Comparison of ENCODE assay signal across 9 cellular contexts in the genomic region with DNA sequence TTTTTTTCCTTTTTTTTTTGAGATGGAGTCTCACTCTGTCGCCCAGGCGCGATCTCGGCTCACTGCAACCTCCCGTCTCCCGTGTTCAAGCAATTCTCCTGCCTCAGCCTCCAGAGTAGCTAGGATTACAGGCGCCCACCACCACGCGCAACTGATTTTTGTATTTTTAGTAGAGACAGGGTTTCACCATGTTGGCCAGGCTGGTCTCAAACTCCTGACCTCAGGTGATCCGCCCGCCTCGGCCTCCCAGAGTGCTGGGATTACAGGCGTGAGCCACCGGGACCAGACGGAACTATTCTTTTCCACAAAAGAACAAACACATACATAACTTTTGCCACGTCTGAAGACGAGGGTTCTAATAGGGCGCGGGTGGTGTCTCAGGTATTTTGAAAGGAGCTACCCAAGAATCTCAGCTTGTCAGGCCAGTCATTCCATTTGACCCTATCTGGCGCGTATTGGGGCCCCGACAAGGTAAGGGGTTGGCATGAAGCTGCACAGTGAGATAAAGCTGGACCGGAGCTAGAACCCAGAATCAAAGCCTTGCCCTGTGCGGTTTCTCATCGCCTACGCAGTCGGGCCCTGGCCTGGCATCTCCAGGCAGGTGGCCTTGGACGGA. TPM values are rescaled to one million over a fixed set of nuclear protein-coding genes. Genes with fewer than 3 reads are reported as not detected.
DNase-seq lines count a peak whose midpoint lies in the region; ATAC-seq, FAIRE-seq and TF ChIP-seq lines count a peak whose summit lies in the region.
"Not testable (repeated sequence)": the region's sequence is repeated elsewhere in the genome, so short reads cannot be mapped to it uniquely, and the experiment has no call there.
"Had no signal": no experiment of that assay in that cellular context is flagged by ENCODE, and none has a peak within 500 bp of the region (broad histone marks: within the 10 kb centered on the region; RNA-seq: fewer than 3 reads in every experiment).

No MANE protein-coding gene starts in this region.

- H3K36me3 Mint-ChIP-seq in CD8-positive, alpha-beta T cell: peaks cover 35% of the 10 kb centered on the region
- peaks cover 21% of the 10 kb centered on the region for H3K36me3 Mint-ChIP-seq in activated naive CD8-positive, alpha-beta T cell treated with anti-CD3 and anti-CD28 coated beads for 36 hours
- H3K36me3 Mint-ChIP-seq in endothelial cell (ENCODE audit: low read depth, unreplicated experiment): peaks cover 25% of the 10 kb centered on the region

- TF ChIP-seq POLR2A in Peyer's patch (IDR thresholded peaks at IDR 0.05); testis (IDR thresholded peaks at IDR 0.05): not testable (repeated sequence)

- not testable (repeated sequence) for H3K9me3 Mint-ChIP-seq in CD8-positive, alpha-beta T cell; activated naive CD8-positive, alpha-beta T cell treated with anti-CD3 and anti-CD28 coated beads for 36 hours; endothelial cell (ENCODE audit: unreplicated experiment)

- POLR2A ChIA-PET in CD8-positive, alpha-beta T cell (lab: Charles Lee): interaction anchor here (1.2 to 5.0 kb wide), 7 partner anchors 9 to 272 kb away, joined by 4 to 30 read pairs (median 6); a partner anchor contains a TSS

- not testable (repeated sequence) for TF ChIP-seq CTCF in CD8-positive, alpha-beta T cell (IDR thresholded peaks at IDR 0.05); HFF-Myc (IDR thresholded peaks at IDR 0.05; ENCODE audit: low read depth, low read length, missing control alignments); Peyer's patch (IDR thresholded peaks at IDR 0.05); endothelial cell (IDR thresholded peaks at IDR 0.05; ENCODE audit: unreplicated experiment); keratinocyte (optimal IDR thresholded peaks at IDR 0.05 in 1 of 3, IDR thresholded peaks at IDR 0.05 in 1 of 3, conservative IDR thresholded peaks at IDR 0.05 in 1 of 3; ENCODE audit: extremely low read depth in 1 of 3, insufficient read depth in 2 of 3, low read length in 3 of 3); testis (IDR thresholded peaks at IDR 0.05)

- H3K36me3 ChIP-seq in CD8-positive, alpha-beta T cell (ENCODE audit: insufficient read depth, low read length): peaks cover 19% of the 10 kb centered on the region
- H3K36me3 ChIP-seq in Peyer's patch: peaks cover 0 to 29% (median 0%) of the 10 kb centered on the region in 3 donors
- H3K36me3 ChIP-seq in keratinocyte (ENCODE audit: control insufficient read depth in 2 of 2, extremely low read depth in 1 of 2, insufficient read depth in 2 of 2, low read length in 2 of 2): peaks cover 11 to 12% of the 10 kb centered on the region in 2 experiments
- H3K36me3 ChIP-seq in neuronal stem cell (replicated peaks in 1 of 2; ENCODE audit: control insufficient read depth in 2 of 2, insufficient read depth in 2 of 2, low read length in 2 of 2): peaks cover 14 to 27% of the 10 kb centered on the region in 2 donors
- not testable (repeated sequence) for H3K36me3 ChIP-seq in testis (ENCODE audit: low read depth, missing control alignments)

- peak overlapping the region; percentile 89 for H4K8ac ChIP-seq in neuronal stem cell (ENCODE audit: low read depth, low read length)

- H3K27ac Mint-ChIP-seq in CD8-positive, alpha-beta T cell: peak overlapping the region; percentile 98
- peak overlapping the region; percentile 86 for H3K27ac Mint-ChIP-seq in activated naive CD8-positive, alpha-beta T cell treated with anti-CD3 and anti-CD28 coated beads for 36 hours
- H3K27ac Mint-ChIP-seq in endothelial cell (ENCODE audit: unreplicated experiment): peak overlapping the region; percentile 96

- not testable (repeated sequence) for H3K9me3 ChIP-seq in CD8-positive, alpha-beta T cell (ENCODE audit: low read length); Peyer's patch; keratinocyte (ENCODE audit: control insufficient read depth, low read depth, low read length); neuronal stem cell (replicated peaks in 1 of 2; ENCODE audit: control insufficient read depth in 2 of 2, insufficient read depth in 1 of 2, low read depth in 1 of 2, low read length in 2 of 2); testis

- H3K23ac ChIP-seq in neuronal stem cell (ENCODE audit: low read depth, low read length, poor library complexity): peak overlapping the region; percentile 94

- not testable (repeated sequence) for H3K79me1 ChIP-seq in neuronal stem cell (ENCODE audit: low read depth, low read length)

- H2AK5ac ChIP-seq in neuronal stem cell (ENCODE audit: low read depth, low read length): peak overlapping the region; percentile 97

- DNase-seq in CD8-positive, alpha-beta T cell; HFF-Myc (ENCODE audit: extremely low read depth, low read depth); Peyer's patch; activated naive CD8-positive, alpha-beta T cell treated with anti-CD3 and anti-CD28 coated beads for 36 hours; endothelial cell (ENCODE audit: low spot score); keratinocyte (ENCODE audit: low read depth, low spot score); neuronal stem cell (ENCODE audit: low spot score); testis: not testable (repeated sequence)

- intact Hi-C loops in CD8-positive, alpha-beta T cell (cut with DNase I, micrococcal nuclease): loop anchor here (1.0 to 5.0 kb wide), 5 partner anchors 76 to 1079 kb away; a partner anchor contains a TSS
- intact Hi-C loops in testis (cut with DNase I; ENCODE audit: low total_unique reads): not testable (repeated sequence)

- H3K79me2 ChIP-seq in keratinocyte (ENCODE audit: control insufficient read depth, insufficient read depth, low read length): peaks cover 12% of the 10 kb centered on the region

- H3K4me3 Mint-ChIP-seq in CD8-positive, alpha-beta T cell: peak overlapping the region; percentile 95
- peak overlapping the region; percentile 88 for H3K4me3 Mint-ChIP-seq in activated naive CD8-positive, alpha-beta T cell treated with anti-CD3 and anti-CD28 coated beads for 36 hours
- peak overlapping the region; percentile 92 for H3K4me3 Mint-ChIP-seq in endothelial cell (ENCODE audit: unreplicated experiment)

- H3K4me2 ChIP-seq in keratinocyte (ENCODE audit: control insufficient read depth, extremely low read depth, insufficient read depth, low read depth, low read length) (peak overlapping the region; percentile 96), neuronal stem cell (ENCODE audit: insufficient read depth, low read length, poor library complexity, severe bottlenecking) (peak overlapping the region; percentile 87)

- H3K27me3 Mint-ChIP-seq in CD8-positive, alpha-beta T cell (ENCODE audit: low read depth); activated naive CD8-positive, alpha-beta T cell treated with anti-CD3 and anti-CD28 coated beads for 36 hours; endothelial cell (ENCODE audit: unreplicated experiment): not testable (repeated sequence)

- peak overlapping the region; percentile 18 for H4K91ac ChIP-seq in neuronal stem cell (ENCODE audit: low read depth, low read length, poor library complexity)

- H3K14ac ChIP-seq in neuronal stem cell (ENCODE audit: low read length): peak overlapping the region; percentile 59

- H3K18ac ChIP-seq in neuronal stem cell (ENCODE audit: low read length): peak overlapping the region; percentile 93

- dilution Hi-C loops in keratinocyte (cut with MboI; ENCODE audit: extremely low pct_ligation_motif_present, low sequenced_read_pairs): not testable (repeated sequence)

- H3K9ac ChIP-seq in keratinocyte (ENCODE audit: control insufficient read depth, extremely low read depth, insufficient read depth, low read length) (peak overlapping the region; percentile 95), neuronal stem cell (ENCODE audit: low read depth, low read length, poor library complexity) (peak overlapping the region; percentile 89)

- peak overlapping the region; percentile 93 for H2BK5ac ChIP-seq in neuronal stem cell (ENCODE audit: low read length)

- CTCF ChIA-PET in CD8-positive, alpha-beta T cell (lab: Charles Lee): interaction anchor here (0.6 to 3.1 kb wide), 9 partner anchors 9 to 230 kb away, joined by 3 to 18 read pairs (median 4); a partner anchor contains a TSS

- H3K4ac ChIP-seq in neuronal stem cell (ENCODE audit: low read length): peak overlapping the region; percentile 58

- H2AFZ ChIP-seq in keratinocyte (ENCODE audit: control insufficient read depth, low read length): peak overlapping the region; percentile 96
- H2AFZ ChIP-seq in neuronal stem cell (ENCODE audit: low read length): peak overlapping the region; percentile 98

- not testable (repeated sequence) for H2BK120ac ChIP-seq in neuronal stem cell (ENCODE audit: low read depth, low read length)

- not testable (repeated sequence) for H4K20me1 ChIP-seq in keratinocyte (ENCODE audit: control insufficient read depth, extremely low read depth, insufficient read depth, low read length)

- FAIRE-seq in keratinocyte (lab: Jason Lieb, UNC): not testable (repeated sequence)

- H3K9me1 ChIP-seq in keratinocyte (ENCODE audit: control insufficient read depth, extremely low read depth, insufficient read depth, low read length): not testable (repeated sequence)

- H3K4me3 ChIP-seq in CD8-positive, alpha-beta T cell (ENCODE audit: low read depth, low read length): peak overlapping the region; percentile 88
- peak overlapping the region; percentile 66 for H3K4me3 ChIP-seq in HFF-Myc (replicated peaks; ENCODE audit: low read depth, low read length)
- H3K4me3 ChIP-seq in Peyer's patch: peak overlapping the region; percentile 60 to 84 (median 75)
- peak overlapping the region; percentile 86 to 96 (median 93) for H3K4me3 ChIP-seq in keratinocyte (ENCODE audit: control insufficient read depth in 2 of 3, extremely low read depth in 1 of 3, insufficient read depth in 2 of 3, low read depth in 1 of 3, low read length in 3 of 3)
- peak overlapping the region; percentile 93 to 96 for H3K4me3 ChIP-seq in neuronal stem cell (ENCODE audit: low read length in 2 of 2)
- peak overlapping the region; percentile 72 to 76 for H3K4me3 ChIP-seq in testis

- not testable (repeated sequence) for H3K27me3 ChIP-seq in CD8-positive, alpha-beta T cell (ENCODE audit: insufficient read depth, low read length); Peyer's patch; keratinocyte (ENCODE audit: control insufficient read depth, extremely low read depth, insufficient read depth, low read length); neuronal stem cell (ENCODE audit: control insufficient read depth in 3 of 3, insufficient read depth in 3 of 3, low read depth in 1 of 3, low read length in 3 of 3); testis

- H2BK15ac ChIP-seq in neuronal stem cell (ENCODE audit: low read length): peak overlapping the region; percentile 71

- not testable (repeated sequence) for ATAC-seq in CD8-positive, alpha-beta T cell

- peaks cover 38% of the 10 kb centered on the region for H3K4me1 Mint-ChIP-seq in CD8-positive, alpha-beta T cell (ENCODE audit: low read depth)
- H3K4me1 Mint-ChIP-seq in activated naive CD8-positive, alpha-beta T cell treated with anti-CD3 and anti-CD28 coated beads for 36 hours: peaks cover 19% of the 10 kb centered on the region
- peaks cover 23% of the 10 kb centered on the region for H3K4me1 Mint-ChIP-seq in endothelial cell (ENCODE audit: unreplicated experiment)

- H3K4me1 ChIP-seq in CD8-positive, alpha-beta T cell (ENCODE audit: insufficient read depth, low read length): peaks cover 16% of the 10 kb centered on the region
- peaks cover 0 to 14% (median 7%) of the 10 kb centered on the region in 4 donors for H3K4me1 ChIP-seq in Peyer's patch
- peaks cover 11% of the 10 kb centered on the region for H3K4me1 ChIP-seq in keratinocyte (ENCODE audit: control insufficient read depth, extremely low read depth, insufficient read depth, low read length)
- not testable (repeated sequence) for H3K4me1 ChIP-seq in neuronal stem cell (ENCODE audit: control insufficient read depth in 2 of 2, insufficient read depth in 1 of 2, low read depth in 1 of 2, low read length in 2 of 2); testis

- H2BK12ac ChIP-seq in neuronal stem cell (ENCODE audit: low read length): not testable (repeated sequence)

- peak overlapping the region; percentile 98 for H3K27ac ChIP-seq in CD8-positive, alpha-beta T cell (ENCODE audit: low read depth, low read length)
- H3K27ac ChIP-seq in Peyer's patch: peak overlapping the region; percentile 89 to 97 (median 96)
- peak overlapping the region; percentile 86 for H3K27ac ChIP-seq in keratinocyte (ENCODE audit: control insufficient read depth, insufficient read depth, low read length)
- H3K27ac ChIP-seq in neuronal stem cell (replicated peaks; ENCODE audit: low read length): peak overlapping the region; percentile 97
- H3K27ac ChIP-seq in testis: peak overlapping the region; percentile 93 to 98

- no CpG with 5 or more reads among the region's 28 CpGs for WGBS in neuronal stem cell (ENCODE audit: extremely low coverage in 2 of 2, insufficient read length in 2 of 2, insufficient replicate concordance in 1 of 2), 2 donors
- 30 to 36% methylated on average over 27 to 28 of the region's 28 CpGs for WGBS in testis, 2 donors

RNA-seq across cellular contexts. Expression of a gene that starts 0.7 kb away (rescaled TPM):
- 10 to 100 TPM; 61.7 to 65.0 TPM for total RNA-seq in CD8-positive, alpha-beta T cell
- total RNA-seq in Peyer's patch (100 to 1,000 TPM in 2 of 4 donors, 10 to 100 TPM in 2; 76.0 to 144 (median 96.0) TPM), endothelial cell (ENCODE audit: unreplicated experiment) (115 TPM), testis (10 to 100 TPM; 69.9 to 75.8 TPM)
- total RNA-seq in activated naive CD8-positive, alpha-beta T cell treated with anti-CD3 and anti-CD28 coated beads for 36 hours: 10 to 100 TPM; 46.4 to 51.6 TPM
- polyA plus RNA-seq in keratinocyte (37.3 to 49.6 TPM (median 37.5 TPM) in 3 replicates), testis (ENCODE audit: insufficient read depth, low read depth, low replicate concordance) (51.2 TPM)
- 9.4 TPM for polyA plus RNA-seq in keratinocyte (2011; ENCODE audit: low read depth)
- 29.6 and 34.1 TPM in 2 replicates for polyA plus RNA-seq in keratinocyte (2011; cell fraction: cytosol; rRNA removed)
- 106 and 128 TPM in 2 replicates for polyA plus RNA-seq in keratinocyte (2011; cell fraction: nucleus; rRNA removed)
- 28.3 and 30.1 TPM in 2 replicates for polyA plus RNA-seq in keratinocyte (2012; ENCODE audit: low replicate concordance)
- polyA minus RNA-seq in keratinocyte: 38.8 to 47.1 TPM (median 43.9 TPM) in 3 replicates
- 19.2 TPM for polyA minus RNA-seq in keratinocyte (2011; cell fraction: cytosol; rRNA and poly(A)+ RNA removed)
- 22.9 and 39.2 TPM in 2 replicates for polyA minus RNA-seq in keratinocyte (2011; cell fraction: nucleus; rRNA and poly(A)+ RNA removed)
- polyA plus RNA-seq in neuronal stem cell (2013, experiment 1 of 2): 40.3 TPM
- polyA plus RNA-seq in neuronal stem cell (2013, experiment 2 of 2): 38.7 TPM

RNA-seq across cellular contexts. Expression of a gene that starts 35.1 kb away (rescaled TPM):
- total RNA-seq in CD8-positive, alpha-beta T cell: not detected
- 1 to 10 TPM in 2 of 4 donors, under 1 TPM in 2; 0.53 to 1.7 (median 1.1) TPM for total RNA-seq in Peyer's patch
- 1 to 10 TPM; 1.3 to 1.5 TPM for total RNA-seq in activated naive CD8-positive, alpha-beta T cell treated with anti-CD3 and anti-CD28 coated beads for 36 hours
- total RNA-seq in endothelial cell (ENCODE audit: unreplicated experiment): 64.0 TPM
- 0.01 to 0.03 TPM (median 0.01 TPM) in 3 replicates for polyA plus RNA-seq in keratinocyte
- not detected for polyA plus RNA-seq in keratinocyte (2011; ENCODE audit: low read depth)
- not detected in 2 replicates for polyA plus RNA-seq in keratinocyte (2011; cell fraction: cytosol; rRNA removed)
- polyA plus RNA-seq in keratinocyte (2011; cell fraction: nucleus; rRNA removed): 0.05 and 0.27 TPM in 2 replicates
- 0.08 and 0.14 TPM in 2 replicates for polyA plus RNA-seq in keratinocyte (2012; ENCODE audit: low replicate concordance)
- polyA minus RNA-seq in keratinocyte: 0.03 to 0.13 TPM in 2 of 3 replicates, not detected in the other
- not detected for polyA minus RNA-seq in keratinocyte (2011; cell fraction: cytosol; rRNA and poly(A)+ RNA removed)
- polyA minus RNA-seq in keratinocyte (2011; cell fraction: nucleus; rRNA and poly(A)+ RNA removed): 0.11 and 0.39 TPM in 2 replicates
- polyA plus RNA-seq in neuronal stem cell (2013, experiment 1 of 2): not detected
- not detected for polyA plus RNA-seq in neuronal stem cell (2013, experiment 2 of 2)
- total RNA-seq in testis: 1 to 10 TPM in 1 of 2 donors, under 1 TPM in 1; 0.31 to 2.0 TPM
- polyA plus RNA-seq in testis (ENCODE audit: insufficient read depth, low read depth, low replicate concordance): 1.6 TPM

RNA-seq across cellular contexts. Expression of a gene that starts 44.7 kb away (rescaled TPM):
- under 1 TPM in 1 of 2 experiments, not detected in 1; 0.24 TPM for total RNA-seq in CD8-positive, alpha-beta T cell
- total RNA-seq in Peyer's patch (100 to 1,000 TPM in 3 of 4 donors, 10 to 100 TPM in 1; 64.4 to 169 (median 164) TPM), endothelial cell (ENCODE audit: unreplicated experiment) (140 TPM), testis (10 to 100 TPM in 1 of 2 donors, 1 to 10 TPM in 1; 9.6 to 10.6 TPM)
- not detected for total RNA-seq in activated naive CD8-positive, alpha-beta T cell treated with anti-CD3 and anti-CD28 coated beads for 36 hours
- polyA plus RNA-seq in keratinocyte (10.0 to 19.9 TPM (median 14.2 TPM) in 3 replicates), testis (ENCODE audit: insufficient read depth, low read depth, low replicate concordance) (5.6 TPM)
- 76.5 TPM for polyA plus RNA-seq in keratinocyte (2011; ENCODE audit: low read depth)
- polyA plus RNA-seq in keratinocyte (2011; cell fraction: cytosol; rRNA removed): 6.6 and 7.2 TPM in 2 replicates
- polyA plus RNA-seq in keratinocyte (2011; cell fraction: nucleus; rRNA removed): 32.7 and 43.1 TPM in 2 replicates
- polyA plus RNA-seq in keratinocyte (2012; ENCODE audit: low replicate concordance): 18.0 and 74.0 TPM in 2 replicates
- polyA minus RNA-seq in keratinocyte: 45.5 to 90.7 TPM (median 50.3 TPM) in 3 replicates
- polyA minus RNA-seq in keratinocyte (2011; cell fraction: cytosol; rRNA and poly(A)+ RNA removed): 24.2 TPM
- polyA minus RNA-seq in keratinocyte (2011; cell fraction: nucleus; rRNA and poly(A)+ RNA removed): 71.8 and 73.0 TPM in 2 replicates
- polyA plus RNA-seq in neuronal stem cell (2013, experiment 1 of 2): 7.6 TPM
- 7.7 TPM for polyA plus RNA-seq in neuronal stem cell (2013, experiment 2 of 2)
- total RNA-seq: activated CD8-positive, alpha-beta memory T cell treated with anti-CD3 and anti-CD28 coated beads for 36 hours had no signal

RNA-seq across cellular contexts. Expression of a gene that starts 46.0 kb away (rescaled TPM):
- 10 to 100 TPM; 11.3 to 12.8 TPM for total RNA-seq in CD8-positive, alpha-beta T cell
- 10 to 100 TPM; 20.6 to 37.8 (median 34.6) TPM for total RNA-seq in Peyer's patch
- 10 to 100 TPM; 44.9 to 45.4 TPM for total RNA-seq in activated naive CD8-positive, alpha-beta T cell treated with anti-CD3 and anti-CD28 coated beads for 36 hours
- 51.6 TPM for total RNA-seq in endothelial cell (ENCODE audit: unreplicated experiment)
- polyA plus RNA-seq in keratinocyte: 63.6 to 65.8 TPM (median 64.4 TPM) in 3 replicates
- 63.7 TPM for polyA plus RNA-seq in keratinocyte (2011; ENCODE audit: low read depth)
- 53.8 and 87.6 TPM in 2 replicates for polyA plus RNA-seq in keratinocyte (2011; cell fraction: cytosol; rRNA removed)
- polyA plus RNA-seq in keratinocyte (2011; cell fraction: nucleus; rRNA removed): 51.5 and 56.7 TPM in 2 replicates
- 37.0 and 69.3 TPM in 2 replicates for polyA plus RNA-seq in keratinocyte (2012; ENCODE audit: low replicate concordance)
- polyA minus RNA-seq in keratinocyte: 42.9 to 68.3 TPM (median 57.3 TPM) in 3 replicates
- polyA minus RNA-seq in keratinocyte (2011; cell fraction: cytosol; rRNA and poly(A)+ RNA removed): 44.1 TPM
- 12.2 and 50.0 TPM in 2 replicates for polyA minus RNA-seq in keratinocyte (2011; cell fraction: nucleus; rRNA and poly(A)+ RNA removed)
- 17.5 TPM for polyA plus RNA-seq in neuronal stem cell (2013, experiment 1 of 2)
- 17.1 TPM for polyA plus RNA-seq in neuronal stem cell (2013, experiment 2 of 2)
- total RNA-seq in testis: 100 to 1,000 TPM in 1 of 2 donors, 10 to 100 TPM in 1; 98.8 to 101 TPM
- polyA plus RNA-seq in testis (ENCODE audit: insufficient read depth, low read depth, low replicate concordance): 149 TPM

Comparison
In these comparisons a context has a peak if more than half of its experiments do, and no peak if none do; other contexts are left out.
1. RNA of a gene that starts 35.1 kb away (total RNA-seq): 64.0 TPM in endothelial cell (single experiment); 0.31 to 2.0 TPM in testis, 1.3 to 1.5 TPM in activated naive CD8-positive, alpha-beta T cell treated with anti-CD3 and anti-CD28 coated beads for 36 hours, 0.53 to 1.7 TPM in Peyer's patch and not detected in CD8-positive, alpha-beta T cell; every median in the first group is over 10 times any median in the second.
2. RNA of a gene that starts 44.7 kb away (total RNA-seq): 64.4 to 169 TPM in Peyer's patch, 140 TPM in endothelial cell (single experiment) and 9.6 to 10.6 TPM in testis; 0.24 TPM in CD8-positive, alpha-beta T cell and not detected in activated naive CD8-positive, alpha-beta T cell treated with anti-CD3 and anti-CD28 coated beads for 36 hours; every median in the first group is over 4 times any median in the second.
3. Peak in every context shown above with its lines, with median percentiles within 50 percentile points of each other: H3K27ac ChIP-seq, H3K4me3 ChIP-seq, H3K27ac Mint-ChIP-seq and H3K4me3 Mint-ChIP-seq.